8 cellular contexts compared by ENCODE assay signal in genomic region chr1:152013664-152014237, GRCh38. TPM values are rescaled to one million over a fixed set of nuclear protein-coding genes. Genes with fewer than 3 reads are reported as not detected.
DNase-seq lines count a peak whose midpoint lies in the region; ATAC-seq and TF ChIP-seq lines count a peak whose summit lies in the region.

No MANE protein-coding gene starts in this region.

- no peak overlapping the region for H3K9ac ChIP-seq in MM.1S (ENCODE audit: low read length)

- H3K79me2 ChIP-seq in MM.1S (ENCODE audit: low read length): no peaks in the 10 kb centered on the region

- no peaks in the 10 kb centered on the region for H3K9me3 ChIP-seq in MM.1S (replicated peaks; ENCODE audit: insufficient read depth, low read length)

- DNase-seq in NCI-H748 (lab: John Stamatoyannopoulos, UW; ENCODE audit: unreplicated experiment) (peak; percentile 17), NCI-H748 treated with DMSO at 0.1 percent for 48 hours (lab: John Stamatoyannopoulos, UW) (no peak), MM.1S (peak; percentile 74), kidney epithelial cell (ENCODE audit: low read depth) (no peak), activated gamma-delta T cell (lab: John Stamatoyannopoulos, UW) (no peak), OCI-M2 (lab: John Stamatoyannopoulos, UW; ENCODE audit: unreplicated experiment) (no peak)
- peak; percentile 60 to 64 for DNase-seq in activated T-cell treated with anti-CD3 and anti-CD28 coated beads, Interleukin-2, amount 50 U/mL, for 48 hours

- no peaks in the 10 kb centered on the region for H3K9me2 ChIP-seq in MM.1S (replicated peaks; ENCODE audit: insufficient read depth, low read length)

- ATAC-seq in HG03159 (IDR thresholded peaks at IDR 0.05; ENCODE audit: unreplicated experiment): no peak

- TF ChIP-seq CTCF in MM.1S (IDR thresholded peaks at IDR 0.05; ENCODE audit: low read length) (peak; percentile 97), kidney epithelial cell (IDR thresholded peaks at IDR 0.05; ENCODE audit: insufficient read depth, low read length, poor library complexity, severe bottlenecking) (peak; percentile 88)

- H3K27ac ChIP-seq in MM.1S (ENCODE audit: low read length): no peak overlapping the region

- peak overlapping the region; percentile 18; the same call in 1 of the 2 replicates for H3K4me2 ChIP-seq in MM.1S (ENCODE audit: low read depth, low read length)

- H3K36me3 ChIP-seq in MM.1S (replicated peaks; ENCODE audit: insufficient read depth, low read length) (no peaks in the 10 kb centered on the region), kidney epithelial cell (ENCODE audit: control insufficient read depth, insufficient read depth, low read length) (no peaks in the 10 kb centered on the region)

- no peaks in the 10 kb centered on the region for H3K4me1 ChIP-seq in MM.1S (ENCODE audit: low read length)

- no peaks in the 10 kb centered on the region for H3K27me3 ChIP-seq in MM.1S (replicated peaks; ENCODE audit: insufficient read depth, low read length)
- H3K27me3 ChIP-seq in kidney epithelial cell (ENCODE audit: control insufficient read depth, insufficient read depth, low read length): no peaks in the 10 kb centered on the region

- H3K4me3 ChIP-seq in MM.1S (ENCODE audit: low read length) (no peak overlapping the region), kidney epithelial cell (ENCODE audit: low read depth, low read length) (no peak overlapping the region)

- no peaks in the 10 kb centered on the region for H3F3A ChIP-seq in MM.1S (ENCODE audit: insufficient read depth, low read length)

- H2AFZ ChIP-seq in MM.1S (ENCODE audit: low read length): peak overlapping the region; percentile 50; the same call in 1 of the 2 replicates

- no peaks in the 10 kb centered on the region for H4K20me1 ChIP-seq in MM.1S (ENCODE audit: insufficient read depth, low read length)

RNA-seq across cellular contexts. Expression of gene S100A10, which starts 20.1 kb away (rescaled TPM):
- total RNA-seq in kidney epithelial cell: 207 and 230 TPM in 2 replicates

RNA-seq across cellular contexts. Expression of gene S100A11, which starts 23.1 kb away (rescaled TPM):
- 826 and 967 TPM in 2 replicates for total RNA-seq in kidney epithelial cell

Comparison
In these comparisons a context has a peak if more than half of its experiments do, and no peak if none do; other contexts are left out.
1. DNase-seq: peak in NCI-H748 (single experiment), MM.1S (single experiment) and activated T-cell treated with anti-CD3 and anti-CD28 coated beads, Interleukin-2, amount 50 U/mL, for 48 hours (2 of 2); none in NCI-H748 treated with DMSO at 0.1 percent for 48 hours (single experiment), kidney epithelial cell (single experiment), activated gamma-delta T cell (single experiment) and OCI-M2 (single experiment).